ENCODE assay signal across 13 cellular contexts in genomic region chr9:98610711-98611110, GRCh38.
"Had no signal": no experiment of that assay in that cellular context is flagged by ENCODE, and none has a peak within 500 bp of the region (broad histone marks: within the 10 kb centered on the region; RNA-seq: fewer than 3 reads in every experiment).

No MANE protein-coding gene starts in this region.

- ATAC-seq: activated naive CD8-positive, alpha-beta T cell treated with anti-CD3 and anti-CD28 coated beads, Interleukin-2, amount 50 U/mL, for 24 hours; activated T-helper 17 cell treated with anti-CD3 and anti-CD28 coated beads, Interleukin-2, amount 50 U/mL, for 72 hours; pancreas; stimulated activated memory B cell treated with anti-CD40 and anti-IgM and Interleukin-4, amounts not matched to agents 10 μg/mL and 1 μg/mL and 100 μg/mL, for 72 hours had no signal

- H3K36me3 ChIP-seq: ascending aorta, esophagus muscularis mucosa, neural progenitor cell, pancreas, tibial nerve, vagina had no signal

- H3K27me3 ChIP-seq: ascending aorta, esophagus muscularis mucosa, neural progenitor cell, pancreas, tibial nerve, vagina had no signal

- H3K4me1 ChIP-seq: ascending aorta, neural progenitor cell, pancreas, tibial nerve, vagina had no signal

- DNase-seq: activated CD4-positive, alpha-beta T cell treated with anti-CD3 and anti-CD28 coated beads for 1 hour; activated CD4-positive, alpha-beta T cell treated with anti-CD3 and anti-CD28 coated beads, Interleukin-2, amount 50 U/mL, for 4 hours; activated naive CD4-positive, alpha-beta T cell treated with anti-CD3 and anti-CD28 coated beads for 36 hours; activated naive CD8-positive, alpha-beta T cell treated with anti-CD3 and anti-CD28 coated beads, Interleukin-2, amount 50 U/mL, for 24 hours; pancreas; stimulated activated CD4-positive, alpha-beta T cell treated with anti-CD3 and anti-CD28 coated beads, Interleukin-2, amount 100 ng/mL, for 48 hours had no signal

- H3K27ac ChIP-seq: ascending aorta, esophagus muscularis mucosa, neural progenitor cell, pancreas, tibial nerve, vagina had no signal

- H3K9me3 ChIP-seq: ascending aorta, esophagus muscularis mucosa, pancreas, tibial nerve, vagina had no signal

- H3K4me3 ChIP-seq: ascending aorta, esophagus muscularis mucosa, neural progenitor cell, pancreas, tibial nerve, vagina had no signal
